22 cellular contexts compared by ENCODE assay signal in genomic region chrY:19058831-19059230, GRCh38.
"Had no signal": no experiment of that assay in that cellular context is flagged by ENCODE, and none has a peak within 500 bp of the region (broad histone marks: within the 10 kb centered on the region; RNA-seq: fewer than 3 reads in every experiment).

No MANE protein-coding gene starts in this region.

- H3K27me3 ChIP-seq: esophagus squamous epithelium, hepatocyte, neutrophil, pancreas, stomach, thyroid gland, vagina had no signal

- DNase-seq: effector CD8-positive, alpha-beta T cell; endodermal cell; esophagus squamous epithelium; head of caudate nucleus; kidney; left colon; left ventricle myocardium superior; lower lobe of right lung; naive B cell; pancreas; stimulated activated CD4-positive, alpha-beta T cell treated with anti-CD3 and anti-CD28 coated beads, Interleukin-2, amount 100 ng/mL, for 24 hours; stimulated activated CD4-positive, alpha-beta T cell treated with anti-CD3 and anti-CD28 coated beads, Interleukin-4, amount 100 ng/mL, for 24 hours; stimulated activated naive CD4-positive, alpha-beta T cell treated with Interleukin-2 at 50 U/mL for 16 hours; stomach; thyroid gland; trophoblast cell had no signal

- H3K4me1 ChIP-seq: lower lobe of right lung, pancreas, stomach, thyroid gland, vagina had no signal

- ATAC-seq: left colon; left ventricle myocardium superior; lower lobe of right lung; natural killer cell treated with Interleukin-12 subunit alpha and Interleukin-12 subunit beta and Interleukin-15 and Interleukin-18, amount 100 ng/mL, for 72 hours; pancreas; sciatic nerve; stimulated activated effector memory CD8-positive, alpha-beta T cell treated with anti-CD3 and anti-CD28 coated beads, Interleukin-12 subunit alpha, Interleukin-12 subunit beta, amount 100 ng/mL, for 72 hours had no signal

- H3K9me3 ChIP-seq: esophagus squamous epithelium, lower lobe of right lung, neutrophil, pancreas, stomach, thyroid gland, vagina had no signal

- H3K36me3 ChIP-seq: esophagus squamous epithelium, lower lobe of right lung, neutrophil, pancreas, stomach, thyroid gland, vagina had no signal

- H3K27ac ChIP-seq: esophagus squamous epithelium, hepatocyte, lower lobe of right lung, neutrophil, pancreas, stomach, thyroid gland, vagina had no signal

- H3K4me3 ChIP-seq: esophagus squamous epithelium, hepatocyte, lower lobe of right lung, pancreas, stomach, thyroid gland, vagina had no signal
